In genomic region chr13:41199061-41199460, GRCh38 we compare ENCODE assay signal across 17 cellular contexts. TPM values are rescaled to one million over a fixed set of nuclear protein-coding genes. Genes with fewer than 3 reads are reported as not detected.
DNase-seq lines count a peak whose midpoint lies in the region; ATAC-seq, FAIRE-seq and TF ChIP-seq lines count a peak whose summit lies in the region.
"Had no signal": no experiment of that assay in that cellular context is flagged by ENCODE, and none has a peak within 500 bp of the region (broad histone marks: within the 10 kb centered on the region; RNA-seq: fewer than 3 reads in every experiment).

No MANE protein-coding gene starts in this region.

- in situ Hi-C loops in GM12878 (cut with MboI): no loop called here
- in situ Hi-C loops in HAP-1 (cut with MboI; ENCODE audit: low sequenced_read_pairs): loop anchor here (10.0 kb wide), 1 partner anchor 64 kb away; the partner anchor contains the start of gene KBTBD6

- H3K4me3 ChIP-seq in DOHH2 (ENCODE audit: low read length) (peak overlapping the region; percentile 52), HL-60 (replicated peaks; ENCODE audit: insufficient read depth, low read length) (no peak overlapping the region), GM12878 (no peak overlapping the region), HAP-1 (no peak overlapping the region)
- H3K4me3 ChIP-seq: SK-N-MC had no signal

- H3K27me3 ChIP-seq in DOHH2 (ENCODE audit: control insufficient read depth, low read length): no peaks in the 10 kb centered on the region
- no peaks in the 10 kb centered on the region for H3K27me3 ChIP-seq in HL-60 (ENCODE audit: insufficient read depth, poor library complexity, severe bottlenecking)
- H3K27me3 ChIP-seq in GM12878 (replicated peaks in 1 of 2; ENCODE audit: control insufficient read depth in 2 of 2, insufficient read depth in 2 of 2, low read length in 1 of 2): no peaks in the 10 kb centered on the region
- no peaks in the 10 kb centered on the region for H3K27me3 ChIP-seq in HAP-1 (ENCODE audit: low read depth)

- no peak for TF ChIP-seq POLR2A in GM12878 (IDR thresholded peaks at IDR 0.05; ENCODE audit: low read depth, low read length)

- H3K9me2 ChIP-seq in DOHH2 (replicated peaks; ENCODE audit: control insufficient read depth, low read length): no peaks in the 10 kb centered on the region

- H3K4me2 ChIP-seq in DOHH2 (ENCODE audit: low read length): peak overlapping the region; percentile 67
- 0 out of 2 replicates have a peak overlapping the region, but pooled peaks have one; percentile 27 for H3K4me2 ChIP-seq in GM12878 (ENCODE audit: control insufficient read depth, insufficient read depth)

- BruUV-seq in GM12878 (replicated peaks; lab: Mats Ljungman, UMichigan): no TSS peak

- peak overlapping the region; percentile 87 for H3K27ac ChIP-seq in DOHH2 (ENCODE audit: low read depth, low read length)
- H3K27ac ChIP-seq in HL-60 (replicated peaks): 0 out of 2 replicates have a peak overlapping the region, but pooled peaks have one; percentile 3
- H3K27ac ChIP-seq in GM12878 (ENCODE audit: control insufficient read depth, insufficient read depth): 0 out of 2 replicates have a peak overlapping the region, but pooled peaks have one; percentile 0
- H3K27ac ChIP-seq: SK-N-MC had no signal

- no peaks in the 10 kb centered on the region for H4K20me1 ChIP-seq in DOHH2 (ENCODE audit: control insufficient read depth, insufficient read depth, low read depth, low read length)
- no peaks in the 10 kb centered on the region for H4K20me1 ChIP-seq in GM12878 (ENCODE audit: control insufficient read depth, insufficient read depth)

- DNase-seq in HL-60 (ENCODE audit: low read depth in 1 of 2, low spot score in 1 of 2): no peak
- DNase-seq in GM12878 (ENCODE audit: low read depth, low spot score): no peak
- DNase-seq in activated gamma-delta T cell (lab: John Stamatoyannopoulos, UW): no peak
- no peak for DNase-seq in DMS153 (lab: John Stamatoyannopoulos, UW)
- no peak for DNase-seq in activated CD4-positive, CD25-positive, alpha-beta regulatory T cell (lab: John Stamatoyannopoulos, UW)
- no peak for DNase-seq in HAP-1 (ENCODE audit: low spot score in 2 of 2)
- DNase-seq: EL; GOT3; NCI-H1092; NCI-H226; NK-92 treated with Interleukin-12 subunit alpha and Interleukin-12 subunit beta, amount 100 ng/mL, for 24 hours; T-helper 1 cell had no signal

- H3K36me3 ChIP-seq in DOHH2 (ENCODE audit: control insufficient read depth, low read length): no peaks in the 10 kb centered on the region; the same call in 1 of the 2 replicates
- H3K36me3 ChIP-seq in GM12878 (ENCODE audit: control insufficient read depth in 2 of 2, insufficient read depth in 2 of 2, low read length in 1 of 2): no peaks in the 10 kb centered on the region
- H3K36me3 ChIP-seq in HAP-1 (replicated peaks): no peaks in the 10 kb centered on the region

- peak; percentile 7 for FAIRE-seq in GM12878 (lab: Jason Lieb, UNC)

- peaks cover 78% of the 10 kb centered on the region for H3K4me1 ChIP-seq in DOHH2 (ENCODE audit: control insufficient read depth, low read length)
- peaks cover 8% of the 10 kb centered on the region; the same call in 1 of the 2 replicates for H3K4me1 ChIP-seq in GM12878 (ENCODE audit: control insufficient read depth, insufficient read depth, low read length)
- peaks cover 3% of the 10 kb centered on the region; the same call in 1 of the 2 replicates for H3K4me1 ChIP-seq in HAP-1

- no peak for TF ChIP-seq RAD21 in GM12878 (IDR thresholded peaks at IDR 0.05; ENCODE audit: insufficient read depth, low read depth, low read length)

- 21% methylated on average over 6 of the region's 6 CpGs for WGBS in GM12878 (ENCODE audit: insufficient coverage, insufficient replicate concordance, low lambda C conversion rate, missing lambda C conversion rate)

- intact Hi-C loops in GM12878 (cut with micrococcal nuclease; ENCODE audit: unreplicated experiment): loop anchor here (5.0 kb wide), 1 partner anchor 137 kb away; the partner anchor contains the start of gene WBP4

- TF ChIP-seq EP300 in GM12878 (IDR thresholded peaks at IDR 0.05; ENCODE audit: borderline replicate concordance in 1 of 2, control insufficient read depth in 1 of 2, low read depth in 2 of 2, low read length in 2 of 2): no peak

- H3K79me2 ChIP-seq in DOHH2 (ENCODE audit: control insufficient read depth, low read length): no peaks in the 10 kb centered on the region
- H3K79me2 ChIP-seq in GM12878 (ENCODE audit: control insufficient read depth, insufficient read depth, low read length): peaks cover 3% of the 10 kb centered on the region; the same call in 1 of the 2 replicates

- CTCF ChIA-PET in GM12878 (lab: Yijun Ruan, JAX): interaction anchor here (0.8 to 1.5 kb wide), 5 partner anchors 22 to 145 kb away, joined by 3 read pairs; no protein-coding TSS in a partner anchor

- H3K9me3 ChIP-seq in DOHH2 (ENCODE audit: control insufficient read depth, insufficient read depth, low read length) (peaks cover 18% of the 10 kb centered on the region; the same call in 1 of the 2 replicates), GM12878 (replicated peaks; ENCODE audit: control insufficient read depth, insufficient read depth, low read length) (no peaks in the 10 kb centered on the region), HAP-1 (no peaks in the 10 kb centered on the region)

- no peak overlapping the region; the same call in 1 of the 2 replicates for H2AFZ ChIP-seq in GM12878 (ENCODE audit: control insufficient read depth, low read depth, low read length)

- TF ChIP-seq CTCF in DOHH2 (IDR thresholded peaks at IDR 0.05; ENCODE audit: low read depth, low read length, poor library complexity, severe bottlenecking) (no peak), HL-60 (IDR thresholded peaks at IDR 0.05; ENCODE audit: insufficient read depth, low read length) (no peak), GM12878 (IDR thresholded peaks at IDR 0.05 in 2 of 3, conservative IDR thresholded peaks at IDR 0.05 in 1 of 3; ENCODE audit: control insufficient read depth in 2 of 3, extremely low read depth in 1 of 3, insufficient read depth in 1 of 3, low read depth in 3 of 3, low read length in 3 of 3) (no peak)

- ATAC-seq in GM21447 (IDR thresholded peaks at IDR 0.05; ENCODE audit: unreplicated experiment): peak; percentile 10
- ATAC-seq in GM12878: no peak
- ATAC-seq: Panc1, Right ventricle myocardium inferior had no signal

- H3K9ac ChIP-seq in GM12878 (ENCODE audit: control insufficient read depth, insufficient read depth, low read length): no peak overlapping the region

- RAD21 ChIA-PET in GM12878 (lab: Charles Lee; ENCODE audit: unreplicated experiment): no interaction called here

- peaks cover 12% of the 10 kb centered on the region for H3F3A ChIP-seq in DOHH2 (ENCODE audit: control insufficient read depth, insufficient read depth)

- POLR2A ChIA-PET in GM12878 (lab: Charles Lee): no interaction called here

- SMC1A ChIA-PET in GM12878 (lab: Charles Lee; ENCODE audit: uncharacterized antibody, unreplicated experiment): interaction anchor here (0.9 to 1.3 kb wide), 2 partner anchors 144 to 146 kb away, joined by 4 read pairs; no protein-coding TSS in a partner anchor

TF ChIP-seq in GM12878, 131 proteins besides CTCF, POLR2A, EP300 and RAD21 (continues in another document):
- TF ChIP-seq FOXM1 (IDR thresholded peaks at IDR 0.05; ENCODE audit: low read depth, low read length): 0 out of 2 replicates have a peak, but pooled peaks have one; percentile 6
- no peak for TF ChIP-seq TARDBP (IDR thresholded peaks at IDR 0.05; ENCODE audit: borderline replicate concordance)
- TF ChIP-seq CHD4 (IDR thresholded peaks at IDR 0.05): no peak
- 0 out of 2 replicates have a peak, but pooled peaks have one; percentile 32 for TF ChIP-seq RELB (IDR thresholded peaks at IDR 0.05; ENCODE audit: low read depth)
- TF ChIP-seq IKZF2 (IDR thresholded peaks at IDR 0.05): peak in 1 of 2 experiments; percentile 22; a peak in 1 of 4 replicates
- peak; percentile 33 for TF ChIP-seq RUNX3 (IDR thresholded peaks at IDR 0.05; ENCODE audit: low read length)
- peak; percentile 49 to 56; a peak in 1 of 4 replicates for TF ChIP-seq BHLHE40 (IDR thresholded peaks at IDR 0.05; ENCODE audit: borderline replicate concordance in 1 of 2, low read depth in 2 of 2, low read length in 1 of 2)
- no peak for TF ChIP-seq BACH1 (IDR thresholded peaks at IDR 0.05; ENCODE audit: borderline replicate concordance)

RNA-seq across cellular contexts. Expression of gene KBTBD7, which starts 4.7 kb away (rescaled TPM):
- 8.0 and 9.6 TPM in 2 replicates for total RNA-seq in GM12878 (2013; cell fraction: nucleolus; rRNA removed)
- total RNA-seq in GM12878 (2014; rRNA removed) (5.1 and 5.5 TPM in 2 replicates), GM12878 (2014; rRNA removed; fragmentation: Illumina TruSeq; extraction: Trizol) (3.6 and 4.1 TPM in 2 replicates), GM12878 (2021) (4.6 and 5.1 TPM in 2 replicates)
- 1.7 TPM for polyA plus RNA-seq in GM12878 (2011; ENCODE audit: low read depth)
- polyA plus RNA-seq in GM12878 (2011; rRNA removed) (5.6 and 6.2 TPM in 2 replicates), GM12878 (2014; fragmentation: Illumina TruSeq; extraction: Trizol) (3.4 and 4.2 TPM in 2 replicates), GM12878 (2014; fragmentation: Nextera tagmentation; extraction: Ambion mirVana) (1 to 10 TPM; 1.8 to 2.8 TPM), GM12878 (2014; rRNA removed) (2.8 and 3.0 TPM in 2 replicates), GM12878 (2016; fragmentation: Nextera tagmentation; extraction: Ambion mirVana) (1 to 10 TPM; 4.9 to 6.0 TPM)
- polyA plus RNA-seq in GM12878 (2011; cell fraction: cytosol; rRNA removed): 4.2 and 4.6 TPM in 2 replicates
- 4.3 and 4.4 TPM in 2 replicates for polyA plus RNA-seq in GM12878 (2011; cell fraction: nucleus; rRNA removed)
- polyA plus RNA-seq in GM12878 (2012): 2.5 and 3.7 TPM in 2 replicates
- polyA minus RNA-seq in GM12878 (2011; rRNA and poly(A)+ RNA removed): 13.7 and 13.8 TPM in 2 replicates
- 3.6 and 4.4 TPM in 2 replicates for polyA minus RNA-seq in GM12878 (2011; cell fraction: cytosol; rRNA and poly(A)+ RNA removed)
- polyA minus RNA-seq in GM12878 (2011; cell fraction: nucleus; rRNA and poly(A)+ RNA removed): 10.2 and 14.4 TPM in 2 replicates

Comparison
In these comparisons a context has a peak if more than half of its experiments do, and no peak if none do; other contexts are left out.
1. H3K27ac ChIP-seq: peak in every context shown above with its lines; median percentile 87 in DOHH2; 3 in HL-60; 0 in GM12878.